Comparison of ENCODE assay signal across 10 cellular contexts in the genomic region with DNA sequence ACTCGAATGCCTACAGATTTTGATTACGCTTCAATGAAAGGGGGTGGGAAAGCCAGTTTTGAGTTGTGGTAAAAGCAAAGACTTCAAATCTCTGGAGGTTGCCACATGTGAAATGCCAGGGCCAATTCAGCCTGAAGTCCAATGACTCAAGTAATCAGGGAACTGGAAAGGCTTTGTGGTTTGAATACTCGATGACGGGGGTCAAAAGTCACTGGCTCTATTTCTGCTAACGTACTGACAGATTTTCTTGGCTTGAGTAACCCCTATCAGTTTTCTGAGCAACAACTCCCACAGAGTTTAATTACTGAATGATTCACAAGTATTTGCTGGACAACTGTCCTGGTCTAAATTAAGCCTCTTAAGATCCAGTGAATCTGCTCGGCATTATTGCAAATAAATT.
DNase-seq lines count a peak whose midpoint lies in the region; ATAC-seq and TF ChIP-seq lines count a peak whose summit lies in the region.
"Had no signal": no experiment of that assay in that cellular context is flagged by ENCODE, and none has a peak within 500 bp of the region (broad histone marks: within the 10 kb centered on the region; RNA-seq: fewer than 3 reads in every experiment).

No MANE protein-coding gene starts in this region.

- no peaks in the 10 kb centered on the region for H3K4me1 Mint-ChIP-seq in Caco-2 (ENCODE audit: low read depth, unreplicated experiment)
- no peaks in the 10 kb centered on the region for H3K4me1 Mint-ChIP-seq in stimulated activated memory B cell treated with anti-CD40 and anti-IgM and Interleukin-4, amounts not matched to agents 10 μg/mL and 1 μg/mL and 100 μg/mL, for 72 hours

- no peaks in the 10 kb centered on the region for H3K9me2 ChIP-seq in HCT116 (ENCODE audit: insufficient read depth)

- RAD21 ChIA-PET in HCT116 (lab: Charles Lee; ENCODE audit: low non-redundant PET in 1 of 2, low total read pairs in 2 of 2, uncharacterized antibody in 2 of 2, unreplicated experiment in 2 of 2): no interaction called here

- peaks cover 11% of the 10 kb centered on the region for H3K36me3 Mint-ChIP-seq in Caco-2 (ENCODE audit: insufficient read depth, unreplicated experiment)
- no peaks in the 10 kb centered on the region for H3K36me3 Mint-ChIP-seq in stimulated activated memory B cell treated with anti-CD40 and anti-IgM and Interleukin-4, amounts not matched to agents 10 μg/mL and 1 μg/mL and 100 μg/mL, for 72 hours

- peak; percentile 93 for ATAC-seq in HCT116
- peak in 3 of 4 donors; percentile 43 to 70 (median 64) for ATAC-seq in heart left ventricle
- no peak for ATAC-seq in stimulated activated memory B cell treated with anti-CD40 and anti-IgM and Interleukin-4, amounts not matched to agents 10 μg/mL and 1 μg/mL and 100 μg/mL, for 72 hours

- no peaks in the 10 kb centered on the region for H3K27me3 ChIP-seq in HCT116 (ENCODE audit: insufficient read depth, low read length)
- H3K27me3 ChIP-seq in SJCRH30: 0 out of 2 replicates have a peak, but pooled peaks cover 3% of the 10 kb centered on the region
- H3K27me3 ChIP-seq in heart left ventricle: no peaks in the 10 kb centered on the region
- no peaks in the 10 kb centered on the region for H3K27me3 ChIP-seq in skeletal muscle tissue (ENCODE audit: control insufficient read depth in 3 of 3, insufficient read depth in 3 of 3, low read length in 3 of 3)
- H3K27me3 ChIP-seq in Caco-2 (replicated peaks; ENCODE audit: control insufficient read depth, insufficient read depth, low read length): no peaks in the 10 kb centered on the region

- no peak for TF ChIP-seq POLR2A in HCT116 (IDR thresholded peaks at IDR 0.05; ENCODE audit: borderline replicate concordance, extremely low read depth, insufficient read depth, insufficient read length)
- no peak for TF ChIP-seq POLR2A in heart left ventricle (IDR thresholded peaks at IDR 0.05)

- no peaks in the 10 kb centered on the region for H3K9me3 Mint-ChIP-seq in Caco-2 (ENCODE audit: unreplicated experiment)
- H3K9me3 Mint-ChIP-seq in stimulated activated memory B cell treated with anti-CD40 and anti-IgM and Interleukin-4, amounts not matched to agents 10 μg/mL and 1 μg/mL and 100 μg/mL, for 72 hours: no peaks in the 10 kb centered on the region

- POLR2A ChIA-PET in HCT116 (lab: Charles Lee) (no interaction called here), Caco-2 (lab: Charles Lee) (no interaction called here)

- no peak overlapping the region for H2AFZ ChIP-seq in HCT116 (ENCODE audit: low read depth, low read length, poor library complexity, severe bottlenecking)

- H3K27ac ChIP-seq in HCT116 (ENCODE audit: low read depth, low read length): no peak overlapping the region
- H3K27ac ChIP-seq in SJCRH30: no peak overlapping the region
- H3K27ac ChIP-seq in heart left ventricle: peak overlapping the region in 3 of 12 donors; percentile 6 to 48 (median 16)
- H3K27ac ChIP-seq in skeletal muscle tissue (ENCODE audit: low read depth, low read length): peak overlapping the region; percentile 70

- no peak overlapping the region for H3K9ac ChIP-seq in HCT116 (ENCODE audit: low read length)
- H3K9ac ChIP-seq in skeletal muscle tissue (ENCODE audit: low read depth in 1 of 3, low read length in 3 of 3): peak overlapping the region in 1 of 3 donors; percentile 14

- H3K4me3 ChIP-seq in HCT116 (replicated peaks in 1 of 2; ENCODE audit: low read depth in 1 of 2, low read length in 2 of 2) (no peak overlapping the region), SJCRH30 (no peak overlapping the region), heart left ventricle (no peak overlapping the region), skeletal muscle tissue (ENCODE audit: low read length in 3 of 3) (no peak overlapping the region), Caco-2 (ENCODE audit: low read depth, low read length) (no peak overlapping the region)

- peak overlapping the region; percentile 23 for H3K4me2 ChIP-seq in HCT116 (ENCODE audit: low read length)

- no peaks in the 10 kb centered on the region for H3K9me3 ChIP-seq in HCT116 (ENCODE audit: control insufficient read depth in 1 of 2, insufficient read depth in 1 of 2, low read depth in 1 of 2, low read length in 2 of 2)
- H3K9me3 ChIP-seq in SJCRH30 (replicated peaks): no peaks in the 10 kb centered on the region
- H3K9me3 ChIP-seq in heart left ventricle: no peaks in the 10 kb centered on the region
- no peaks in the 10 kb centered on the region for H3K9me3 ChIP-seq in skeletal muscle tissue (ENCODE audit: control insufficient read depth in 3 of 3, low read length in 3 of 3)
- H3K9me3 ChIP-seq in Caco-2: no peaks in the 10 kb centered on the region

- no peaks in the 10 kb centered on the region for H3K36me3 ChIP-seq in HCT116 (ENCODE audit: control insufficient read depth in 1 of 2, insufficient read depth in 2 of 2, low read length in 2 of 2)
- H3K36me3 ChIP-seq in SJCRH30: no peaks in the 10 kb centered on the region
- peaks cover 0 to 39% (median 16%) of the 10 kb centered on the region in 9 donors for H3K36me3 ChIP-seq in heart left ventricle
- H3K36me3 ChIP-seq in skeletal muscle tissue (ENCODE audit: control insufficient read depth in 3 of 3, insufficient read depth in 3 of 3, low read length in 3 of 3): no peaks in the 10 kb centered on the region
- H3K36me3 ChIP-seq in Caco-2 (ENCODE audit: control insufficient read depth, insufficient read depth, low read length): no peaks in the 10 kb centered on the region

- no peaks in the 10 kb centered on the region for H3K27me3 Mint-ChIP-seq in Caco-2 (ENCODE audit: insufficient read depth, unreplicated experiment)
- peaks cover 7% of the 10 kb centered on the region for H3K27me3 Mint-ChIP-seq in stimulated activated memory B cell treated with anti-CD40 and anti-IgM and Interleukin-4, amounts not matched to agents 10 μg/mL and 1 μg/mL and 100 μg/mL, for 72 hours

- no peak overlapping the region for H3K4me3 Mint-ChIP-seq in Caco-2 (ENCODE audit: unreplicated experiment)
- H3K4me3 Mint-ChIP-seq in stimulated activated memory B cell treated with anti-CD40 and anti-IgM and Interleukin-4, amounts not matched to agents 10 μg/mL and 1 μg/mL and 100 μg/mL, for 72 hours: no peak overlapping the region

- CTCF ChIA-PET in HCT116 (lab: Charles Lee) (no interaction called here), Caco-2 (lab: Charles Lee) (no interaction called here)

- peak; percentile 77 for DNase-seq in HCT116 (ENCODE audit: low read depth, low spot score)
- DNase-seq in SJCRH30: peak; percentile 27 to 56
- DNase-seq in heart left ventricle: peak in 1 of 5 donors; percentile 31
- DNase-seq in stimulated activated CD4-positive, alpha-beta T cell treated with anti-CD3 and anti-CD28 coated beads, Interleukin-2, amount 100 ng/mL, for 24 hours: no peak
- no peak for DNase-seq in Caco-2
- no peak for DNase-seq in stimulated activated CD8-positive, alpha-beta memory T cell treated with anti-CD3 and anti-CD28 coated beads, Interleukin-4, amount 100 ng/mL, for 48 hours
- DNase-seq: effector memory CD4-positive, alpha-beta T cell; H7 had no signal

- WGBS in heart left ventricle, 4 donors: 44 to 53% (median 48%) methylated on average over 6 of the region's 6 CpGs

- BruUV-seq in HCT116 (replicated peaks; lab: Mats Ljungman, UMichigan): no TSS peak
- BruUV-seq in Caco-2 (replicated peaks; lab: Mats Ljungman, UMichigan): no TSS peak

- intact Hi-C loops in HCT116 (cut with micrococcal nuclease): no loop called here
- intact Hi-C loops in heart left ventricle (cut with DNase I): loop anchor here in 3 of 10 donors (10.0 kb wide), 1 partner anchor 147 kb away; no protein-coding TSS in a partner anchor
- intact Hi-C loops in Caco-2 (cut with micrococcal nuclease; ENCODE audit: unreplicated experiment): no loop called here

- TF ChIP-seq CTCF in HCT116 (IDR thresholded peaks at IDR 0.05 in 2 of 3, conservative IDR thresholded peaks at IDR 0.05 in 1 of 3; ENCODE audit: borderline replicate concordance in 1 of 3, insufficient read depth in 1 of 3, low read depth in 2 of 3, low read length in 2 of 3) (no peak), heart left ventricle (IDR thresholded peaks at IDR 0.05) (no peak), Caco-2 (IDR thresholded peaks at IDR 0.05; ENCODE audit: insufficient read depth in 1 of 2, low read depth in 1 of 2, low read length in 1 of 2, severe bottlenecking in 1 of 2, unreplicated experiment in 1 of 2) (no peak)

- TF ChIP-seq RAD21 in HCT116 (IDR thresholded peaks at IDR 0.05; ENCODE audit: low read depth): 0 out of 2 replicates have a peak, but pooled peaks have one; percentile 23

- H3K4me1 ChIP-seq in HCT116 (ENCODE audit: control insufficient read depth in 1 of 2, insufficient read depth in 2 of 2, low read length in 2 of 2) (peaks cover 15 to 22% of the 10 kb centered on the region in 2 experiments), SJCRH30 (peaks cover 11% of the 10 kb centered on the region), heart left ventricle (peaks cover 0 to 43% (median 24%) of the 10 kb centered on the region in 12 donors), skeletal muscle tissue (ENCODE audit: control insufficient read depth in 3 of 3, insufficient read depth in 3 of 3, low read length in 3 of 3) (peaks cover 9 to 30% (median 21%) of the 10 kb centered on the region in 3 donors), Caco-2 (no peaks in the 10 kb centered on the region)

- no peaks in the 10 kb centered on the region for H3K79me2 ChIP-seq in HCT116 (ENCODE audit: insufficient read depth, low read length)

- H3K27ac Mint-ChIP-seq in Caco-2 (ENCODE audit: unreplicated experiment): no peak overlapping the region
- no peak overlapping the region for H3K27ac Mint-ChIP-seq in stimulated activated memory B cell treated with anti-CD40 and anti-IgM and Interleukin-4, amounts not matched to agents 10 μg/mL and 1 μg/mL and 100 μg/mL, for 72 hours

- H4K20me1 ChIP-seq in HCT116 (ENCODE audit: insufficient read depth): no peaks in the 10 kb centered on the region

TF ChIP-seq in HCT116, 20 proteins besides CTCF, POLR2A, EP300 and RAD21 (continues in another document):
- peak; percentile 38; the same call in 1 of the 2 replicates for TF ChIP-seq CBX3 (IDR thresholded peaks at IDR 0.05; ENCODE audit: low read depth)
- peak; percentile 59 for TF ChIP-seq SP1 (IDR thresholded peaks at IDR 0.05; ENCODE audit: low read depth)
- no peak for TF ChIP-seq EGR1 (IDR thresholded peaks at IDR 0.05; ENCODE audit: low read depth)
- TF ChIP-seq, protein P1, sequence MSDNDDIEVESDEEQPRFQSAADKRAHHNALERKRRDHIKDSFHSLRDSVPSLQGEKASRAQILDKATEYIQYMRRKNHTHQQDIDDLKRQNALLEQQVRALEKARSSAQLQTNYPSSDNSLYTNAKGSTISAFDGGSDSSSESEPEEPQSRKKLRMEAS (IDR thresholded peaks at IDR 0.05): peak; percentile 60
- no peak for TF ChIP-seq EZH2 (IDR thresholded peaks at IDR 0.05)
- TF ChIP-seq POLR2AphosphoS5 (IDR thresholded peaks at IDR 0.05; ENCODE audit: low read depth, low read length): peak; percentile 36; the same call in 1 of the 2 replicates
- TF ChIP-seq SIN3A (IDR thresholded peaks at IDR 0.05; ENCODE audit: low read depth): 0 out of 2 replicates have a peak, but pooled peaks have one; percentile 43
- TF ChIP-seq SRF (IDR thresholded peaks at IDR 0.05; ENCODE audit: low read depth): 0 out of 2 replicates have a peak, but pooled peaks have one; percentile 37
- TF ChIP-seq JUND (IDR thresholded peaks at IDR 0.05): peak; percentile 62
- peak; percentile 61 for TF ChIP-seq FOSL1 (IDR thresholded peaks at IDR 0.05; ENCODE audit: low read depth)

Comparison
In these comparisons a context has a peak if more than half of its experiments do, and no peak if none do; other contexts are left out.
1. DNase-seq: peak in HCT116 (single experiment) and SJCRH30 (2 of 2); none in stimulated activated CD4-positive, alpha-beta T cell treated with anti-CD3 and anti-CD28 coated beads, Interleukin-2, amount 100 ng/mL, for 24 hours (0 of 2), Caco-2 (0 of 2) and stimulated activated CD8-positive, alpha-beta memory T cell treated with anti-CD3 and anti-CD28 coated beads, Interleukin-4, amount 100 ng/mL, for 48 hours (single experiment).